ENCODE assay signal across 29 cellular contexts in the genomic region with DNA sequence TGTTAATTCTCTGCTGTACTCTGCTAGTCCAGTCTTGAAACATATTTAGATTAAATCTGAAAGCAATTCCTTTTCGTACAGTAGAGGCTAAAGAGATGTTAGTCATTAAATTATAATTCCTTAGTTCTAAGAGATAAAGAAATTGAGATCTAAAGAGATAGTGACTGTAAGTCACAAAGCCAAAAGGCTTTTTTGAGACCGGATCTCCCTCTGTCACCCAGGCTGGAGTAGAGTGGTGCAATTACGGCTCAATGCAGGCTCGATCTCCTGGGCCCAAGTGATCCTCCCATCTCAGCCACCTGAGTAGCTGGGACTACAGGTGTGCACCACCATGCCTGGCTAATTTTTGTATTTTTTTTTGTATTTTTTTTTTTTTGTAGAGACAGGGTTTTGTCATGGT. TPM values are rescaled to one million over a fixed set of nuclear protein-coding genes. Genes with fewer than 3 reads are reported as not detected.
"Had no signal": no experiment of that assay in that cellular context is flagged by ENCODE, and none has a peak within 500 bp of the region (broad histone marks: within the 10 kb centered on the region; RNA-seq: fewer than 3 reads in every experiment).

No MANE protein-coding gene starts in this region.

- H3K27me3 ChIP-seq: dorsolateral prefrontal cortex, esophagus squamous epithelium, gastrocnemius medialis, heart right ventricle, left lung had no signal

- DNase-seq: dermis blood vessel endothelial cell; dorsolateral prefrontal cortex; effector CD8-positive, alpha-beta T cell; effector memory CD8-positive, alpha-beta T cell; endodermal cell; erythroblast; esophagus squamous epithelium; foreskin fibroblast; foreskin melanocyte; gastrocnemius medialis; glutamatergic neuron; head of caudate nucleus; heart right ventricle; hippocampal formation; left cardiac atrium; left lung; left ventricle myocardium superior; lower lobe of right lung; mucosa of descending colon; naive B cell had no signal

- H3K4me3 ChIP-seq: coronary artery, dorsolateral prefrontal cortex, esophagus squamous epithelium, gastrocnemius medialis, heart right ventricle, left lung, lower lobe of right lung, mucosa of descending colon had no signal

- H3K9me3 ChIP-seq: esophagus squamous epithelium, gastrocnemius medialis, heart right ventricle, left lung, lower lobe of right lung, mucosa of descending colon had no signal

- H3K27ac ChIP-seq: coronary artery, dorsolateral prefrontal cortex, epithelial cell of prostate, esophagus squamous epithelium, gastrocnemius medialis, heart right ventricle, left lung, lower lobe of right lung had no signal

- FAIRE-seq: colon, endometrium, keratinocyte had no signal

- H3K4me1 ChIP-seq: esophagus squamous epithelium, gastrocnemius medialis, left lung, lower lobe of right lung had no signal

- ATAC-seq: effector memory CD8-positive, alpha-beta T cell; esophagus mucosa; gastrocnemius medialis; heart right ventricle; left cardiac atrium; left lung; left ventricle myocardium superior; lower lobe of right lung; mucosa of descending colon had no signal

RNA-seq across cellular contexts. Expression of gene PRG4, which starts 14.2 kb away (rescaled TPM):
- total RNA-seq: dermis blood vessel endothelial cell, endodermal cell, esophagus mucosa, kidney epithelial cell, lung microvascular endothelial cell, myocyte had no signal
